In genomic region chr17:73642659-73643011, GRCh38 we compare ENCODE assay signal across 9 cellular contexts. TPM values are rescaled to one million over a fixed set of nuclear protein-coding genes. Genes with fewer than 3 reads are reported as not detected.
A peak's percentile ranks its signal among the peaks of the same experiment; 100 is the strongest.
DNase-seq lines count a peak whose midpoint lies in the region; FAIRE-seq and TF ChIP-seq lines count a peak whose summit lies in the region.
"Had no signal": no experiment of that assay in that cellular context is flagged by ENCODE, and none has a peak within 500 bp of the region (broad histone marks: within the 10 kb centered on the region; RNA-seq: fewer than 3 reads in every experiment).

No MANE protein-coding gene starts in this region.

- H3K9me3 Mint-ChIP-seq in activated naive CD4-positive, alpha-beta T cell treated with anti-CD3 and anti-CD28 coated beads, Interleukin-2, amount 50 U/mL, for 24 hours: no peaks in the 10 kb centered on the region
- no peaks in the 10 kb centered on the region for H3K9me3 Mint-ChIP-seq in mesothelial cell of epicardium

- H3K4me3 ChIP-seq in astrocyte of the cerebellum (ENCODE audit: low read depth, low read length) (peak overlapping the region; percentile 43), tibial nerve (peak overlapping the region; percentile 38 to 65 (median 44))

- in situ Hi-C loops in astrocyte of the cerebellum (cut with HindIII; ENCODE audit: low sequenced_read_pairs): no loop called here

- H3K4me1 Mint-ChIP-seq in activated naive CD4-positive, alpha-beta T cell treated with anti-CD3 and anti-CD28 coated beads, Interleukin-2, amount 50 U/mL, for 24 hours: peaks cover 12% of the 10 kb centered on the region
- peaks cover 44% of the 10 kb centered on the region for H3K4me1 Mint-ChIP-seq in mesothelial cell of epicardium

- no peak overlapping the region for H3K27ac Mint-ChIP-seq in activated naive CD4-positive, alpha-beta T cell treated with anti-CD3 and anti-CD28 coated beads, Interleukin-2, amount 50 U/mL, for 24 hours
- H3K27ac Mint-ChIP-seq in mesothelial cell of epicardium: peak overlapping the region; percentile 50

- peaks cover 0 to 61% (median 27%) of the 10 kb centered on the region in 4 donors for H3K4me1 ChIP-seq in tibial nerve

- H3K36me3 ChIP-seq in tibial nerve: no peaks in the 10 kb centered on the region

- no peak for TF ChIP-seq POLR2A in tibial nerve (IDR thresholded peaks at IDR 0.05)

- H3K27ac ChIP-seq in tibial nerve: peak overlapping the region in 2 of 4 donors; percentile 60 to 88

- H3K36me3 Mint-ChIP-seq in activated naive CD4-positive, alpha-beta T cell treated with anti-CD3 and anti-CD28 coated beads, Interleukin-2, amount 50 U/mL, for 24 hours: no peaks in the 10 kb centered on the region
- H3K36me3 Mint-ChIP-seq in mesothelial cell of epicardium: no peaks in the 10 kb centered on the region

- H3K27me3 ChIP-seq in tibial nerve: peaks cover 0 to 31% of the 10 kb centered on the region in 2 donors

- H3K4me3 Mint-ChIP-seq in activated naive CD4-positive, alpha-beta T cell treated with anti-CD3 and anti-CD28 coated beads, Interleukin-2, amount 50 U/mL, for 24 hours: peak overlapping the region; percentile 75
- peak overlapping the region; percentile 87 for H3K4me3 Mint-ChIP-seq in mesothelial cell of epicardium

- no peaks in the 10 kb centered on the region for H3K27me3 Mint-ChIP-seq in activated naive CD4-positive, alpha-beta T cell treated with anti-CD3 and anti-CD28 coated beads, Interleukin-2, amount 50 U/mL, for 24 hours
- peaks cover 15% of the 10 kb centered on the region for H3K27me3 Mint-ChIP-seq in mesothelial cell of epicardium (ENCODE audit: low read depth)

- no peak for DNase-seq in activated naive CD4-positive, alpha-beta T cell (lab: John Stamatoyannopoulos, UW)
- no peak for DNase-seq in astrocyte of the cerebellum (ENCODE audit: low read depth)
- DNase-seq in mesothelial cell of epicardium (ENCODE audit: low spot score in 2 of 2, unreplicated experiment in 2 of 2): no peak
- no peak for DNase-seq in tibial nerve (ENCODE audit: low spot score in 2 of 2)
- DNase-seq in HTR-8/SVneo (ENCODE audit: insufficient read length, low spot score): no peak
- no peak for DNase-seq in NCI-H2171 treated with DMSO at 0.1 percent for 48 hours (lab: John Stamatoyannopoulos, UW)
- no peak for DNase-seq in DMS153 (lab: John Stamatoyannopoulos, UW)
- DNase-seq: Right ventricle myocardium superior had no signal

- TF ChIP-seq CTCF in astrocyte of the cerebellum (IDR thresholded peaks at IDR 0.05; ENCODE audit: low read depth, low read length, missing control alignments): no peak
- no peak for TF ChIP-seq CTCF in mesothelial cell of epicardium (IDR thresholded peaks at IDR 0.05; ENCODE audit: unreplicated experiment)
- no peak for TF ChIP-seq CTCF in tibial nerve (IDR thresholded peaks at IDR 0.05)

- 37 to 39% methylated on average over 9 to 12 of the region's 12 CpGs for WGBS in tibial nerve, 2 donors

- H3K9me3 ChIP-seq in tibial nerve: no peaks in the 10 kb centered on the region

- no peak for TF ChIP-seq EP300 in tibial nerve (IDR thresholded peaks at IDR 0.05)

- no peak for FAIRE-seq in HTR-8/SVneo (lab: Jason Lieb, UNC)

RNA-seq across cellular contexts. Expression of gene SDK2, which starts 1.6 kb away (rescaled TPM):
- 29.7 to 33.2 TPM (median 31.8 TPM) in 3 replicates for total RNA-seq in mesothelial cell of epicardium
- total RNA-seq in tibial nerve: 1 to 10 TPM; 3.1 to 6.3 (median 4.6) TPM
